8 cellular contexts compared by ENCODE assay signal in genomic region chr9:128552153-128552743, GRCh38. TPM values are rescaled to one million over a fixed set of nuclear protein-coding genes. Genes with fewer than 3 reads are reported as not detected.
DNase-seq lines count a peak whose midpoint lies in the region; ATAC-seq and TF ChIP-seq lines count a peak whose summit lies in the region.

Gene SPTAN1, plus strand, starts transcription at chr9:128552587. Its CDS starts 14,154 bp downstream, at chr9:128566741.

- H3K9me3 ChIP-seq in cardiac muscle cell (ENCODE audit: low read depth), result no peaks in the 10 kb centered on the region
- no peaks in the 10 kb centered on the region for H3K9me3 ChIP-seq in trophoblast cell (ENCODE audit: insufficient read depth, low read depth, low read length)
- no peaks in the 10 kb centered on the region for H3K9me3 ChIP-seq in tibial artery

- peak within 1 kb of the TSS; percentile 93 for H3K4me2 ChIP-seq in trophoblast cell (ENCODE audit: low read length)

- peaks cover 12% of the 10 kb centered on the region for H3K79me1 ChIP-seq in trophoblast cell (ENCODE audit: low read length)

- H3K36me3 ChIP-seq in cardiac muscle cell, result no peaks in the 10 kb centered on the region
- no peaks in the 10 kb centered on the region for H3K36me3 ChIP-seq in trophoblast cell (ENCODE audit: control insufficient read depth in 1 of 2, insufficient read depth in 2 of 2, low read length in 2 of 2)
- H3K36me3 ChIP-seq in tibial artery, result no peaks in the 10 kb centered on the region

- peaks cover 29% of the 10 kb centered on the region for H3K4me1 Mint-ChIP-seq in activated naive CD8-positive, alpha-beta T cell treated with anti-CD3 and anti-CD28 coated beads, Interleukin-2, amount 10 ng/mL, durations not matched to agents 7 days and 5 days

- H4K12ac ChIP-seq in trophoblast cell (ENCODE audit: low read depth, low read length), result peak within 1 kb of the TSS; percentile 71

- H3K4ac ChIP-seq in trophoblast cell (ENCODE audit: low read depth, low read length), result peak within 1 kb of the TSS; percentile 77

- H3K23ac ChIP-seq in trophoblast cell (ENCODE audit: low read length), result no peak within 1 kb of the TSS

- H3K27me3 ChIP-seq in cardiac muscle cell (no peaks in the 10 kb centered on the region), trophoblast cell (ENCODE audit: insufficient read depth, low read length) (no peaks in the 10 kb centered on the region), tibial artery (no peaks in the 10 kb centered on the region)

- peaks cover 12% of the 10 kb centered on the region for H3K36me3 Mint-ChIP-seq in activated naive CD8-positive, alpha-beta T cell treated with anti-CD3 and anti-CD28 coated beads, Interleukin-2, amount 10 ng/mL, durations not matched to agents 7 days and 5 days

- peak within 1 kb of the TSS; percentile 93 for H4K8ac ChIP-seq in trophoblast cell (ENCODE audit: low read depth, low read length)

- H3K9ac ChIP-seq in trophoblast cell (ENCODE audit: low read length), result peak within 1 kb of the TSS; percentile 77

- intact Hi-C loops in tibial artery (cut with DNase I; ENCODE audit: low total_unique reads), result loop anchor here (10.0 kb wide), 1 partner anchor 97 kb away; the partner anchor contains the start of gene ODF2

- peak; percentile 82 for ATAC-seq in HG02759 (IDR thresholded peaks at IDR 0.05; ENCODE audit: unreplicated experiment)
- peak; percentile 84 for ATAC-seq in activated naive CD8-positive, alpha-beta T cell treated with anti-CD3 and anti-CD28 coated beads, Interleukin-2, amount 10 ng/mL, durations not matched to agents 7 days and 5 days (ENCODE audit: low read depth)

- peak within 1 kb of the TSS; percentile 91 for H3K4me3 Mint-ChIP-seq in activated naive CD8-positive, alpha-beta T cell treated with anti-CD3 and anti-CD28 coated beads, Interleukin-2, amount 10 ng/mL, durations not matched to agents 7 days and 5 days

- no peak for TF ChIP-seq CTCF in GM12875 (IDR thresholded peaks at IDR 0.05; ENCODE audit: borderline replicate concordance, insufficient read depth, low read depth, low read length)
- no peak for TF ChIP-seq CTCF in cardiac muscle cell (IDR thresholded peaks at IDR 0.05; ENCODE audit: low read depth, low read length)
- peak in 1 of 2 experiments; percentile 41 for TF ChIP-seq CTCF in tibial artery (IDR thresholded peaks at IDR 0.05)

- peak; percentile 86 for DNase-seq in NCI-H128 (lab: John Stamatoyannopoulos, UW; ENCODE audit: unreplicated experiment)
- DNase-seq in SW 1271 (lab: John Stamatoyannopoulos, UW), result peak; percentile 81 to 88
- DNase-seq in activated naive CD8-positive, alpha-beta T cell treated with anti-CD3 and anti-CD28 coated beads, Interleukin-2, amount 10 ng/mL, durations not matched to agents 7 days and 5 days, result peak; percentile 97
- DNase-seq in cardiac muscle cell (ENCODE audit: low read depth in 1 of 2, low spot score in 1 of 2), result peak; percentile 90 to 93
- DNase-seq in trophoblast cell, result peak; percentile 64 to 93
- peak; percentile 86 to 95 for DNase-seq in tibial artery

- H4K91ac ChIP-seq in trophoblast cell (ENCODE audit: low read depth, low read length), result peak within 1 kb of the TSS; percentile 83

- H2BK12ac ChIP-seq in trophoblast cell (ENCODE audit: low read length), result no peak within 1 kb of the TSS

- H2BK5ac ChIP-seq in trophoblast cell (ENCODE audit: low read depth, low read length, poor library complexity), result peak within 1 kb of the TSS; percentile 84

- H2AFZ ChIP-seq in trophoblast cell (ENCODE audit: insufficient read depth, low read length, poor library complexity), result peak within 1 kb of the TSS; percentile 97

- H3K4me1 ChIP-seq in cardiac muscle cell (ENCODE audit: low read depth) (peaks cover 46% of the 10 kb centered on the region), trophoblast cell (ENCODE audit: control insufficient read depth in 1 of 2, insufficient read depth in 2 of 2, low read length in 2 of 2) (peaks cover 6 to 10% of the 10 kb centered on the region in 2 experiments), tibial artery (peaks cover 0 to 60% (median 43%) of the 10 kb centered on the region in 4 donors)

- peak within 1 kb of the TSS; percentile 64 for H2BK120ac ChIP-seq in trophoblast cell (ENCODE audit: insufficient read depth, low read length, poor library complexity)

- H3K9me3 Mint-ChIP-seq in activated naive CD8-positive, alpha-beta T cell treated with anti-CD3 and anti-CD28 coated beads, Interleukin-2, amount 10 ng/mL, durations not matched to agents 7 days and 5 days, result no peaks in the 10 kb centered on the region

- H3K27ac ChIP-seq in cardiac muscle cell, result peak within 1 kb of the TSS; percentile 94
- H3K27ac ChIP-seq in trophoblast cell (ENCODE audit: low read depth, low read length), result peak within 1 kb of the TSS; percentile 88
- H3K27ac ChIP-seq in tibial artery, result peak within 1 kb of the TSS; percentile 96 to 97

- WGBS in trophoblast cell (ENCODE audit: extremely low coverage, insufficient coverage, insufficient read length), result no CpG with 5 or more reads among the region's 81 CpGs

- peak within 1 kb of the TSS; percentile 54 for H2AK5ac ChIP-seq in trophoblast cell (ENCODE audit: low read length)

- POLR2A ChIA-PET in activated naive CD8-positive, alpha-beta T cell treated with anti-CD3 and anti-CD28 coated beads, Interleukin-2, amount 10 ng/mL, durations not matched to agents 7 days and 5 days (lab: Charles Lee), result interaction anchor here (0.5 to 3.9 kb wide), 26 partner anchors 10 to 1883 kb away, joined by 3 to 30 read pairs (median 5); partner anchors contain the start of genes ENDOG, GLE1, GOLGA2 and SET

- no peaks in the 10 kb centered on the region for H3K27me3 Mint-ChIP-seq in activated naive CD8-positive, alpha-beta T cell treated with anti-CD3 and anti-CD28 coated beads, Interleukin-2, amount 10 ng/mL, durations not matched to agents 7 days and 5 days

- H3K79me2 ChIP-seq in trophoblast cell (ENCODE audit: control insufficient read depth, insufficient read depth, low read length, poor library complexity), result peaks cover 7% of the 10 kb centered on the region

- peak within 1 kb of the TSS; percentile 93 for H3K27ac Mint-ChIP-seq in activated naive CD8-positive, alpha-beta T cell treated with anti-CD3 and anti-CD28 coated beads, Interleukin-2, amount 10 ng/mL, durations not matched to agents 7 days and 5 days

- H3K14ac ChIP-seq in trophoblast cell (ENCODE audit: low read length), result peak within 1 kb of the TSS; percentile 91

- peak within 1 kb of the TSS; percentile 88 for H3K18ac ChIP-seq in trophoblast cell (ENCODE audit: low read length)

- H3K4me3 ChIP-seq in GM12875 (ENCODE audit: low read depth, low read length) (peak within 1 kb of the TSS; percentile 96), cardiac muscle cell (peak within 1 kb of the TSS; percentile 64), trophoblast cell (ENCODE audit: low read depth, low read length) (peak within 1 kb of the TSS; percentile 97), tibial artery (peak within 1 kb of the TSS; percentile 89 to 95)

RNA-seq across cellular contexts. Expression of gene SPTAN1, which starts in this region (rescaled TPM):
- total RNA-seq in activated naive CD8-positive, alpha-beta T cell treated with anti-CD3 and anti-CD28 coated beads, Interleukin-2, amount 10 ng/mL, durations not matched to agents 7 days and 5 days, result 100 to 1,000 TPM; 355 to 358 TPM
- total RNA-seq in cardiac muscle cell, result 207 and 227 TPM in 2 replicates
- 118 TPM in 2 replicates for polyA plus RNA-seq in cardiac muscle cell
- polyA plus RNA-seq in trophoblast cell (2013), result 114 and 119 TPM in 2 replicates

Comparison
In these comparisons a context has a peak if more than half of its experiments do, and no peak if none do; other contexts are left out.
1. Peak in every context shown above with its lines: DNase-seq, ATAC-seq, H3K4me3 ChIP-seq and H3K27ac ChIP-seq.